Comparison of ENCODE assay signal across 8 cellular contexts in genomic region chr1:6497215-6497866, GRCh38. TPM values are rescaled to one million over a fixed set of nuclear protein-coding genes. Genes with fewer than 3 reads are reported as not detected.
DNase-seq lines count a peak whose midpoint lies in the region; ATAC-seq and TF ChIP-seq lines count a peak whose summit lies in the region.

No MANE protein-coding gene starts in this region.

- H3K27ac ChIP-seq in BLaER1 treated with 17β-estradiol and CSF1 and Interleukin-3, amounts not matched to agents 10 nM and 100 nM: no peak overlapping the region
- H3K27ac ChIP-seq in dorsolateral prefrontal cortex: peak overlapping the region in 48 of 59 donors; percentile 33 to 93 (median 78)
- peak overlapping the region; percentile 24 for H3K27ac ChIP-seq in lower lobe of right lung

- H3K9me3 ChIP-seq in BLaER1 treated with 17β-estradiol and CSF1 and Interleukin-3, amounts not matched to agents 10 nM and 100 nM (replicated peaks in 1 of 11): no peaks in the 10 kb centered on the region
- H3K9me3 ChIP-seq in lower lobe of right lung: no peaks in the 10 kb centered on the region

- DNase-seq in Jurkat, Clone E6-1 (ENCODE audit: low read depth, low spot score): peak; percentile 30
- DNase-seq in activated CD4-positive, alpha-beta T cell treated with anti-CD3 and anti-CD28 coated beads for 36 hours: peak; percentile 65
- DNase-seq in dorsolateral prefrontal cortex (peak in 3 of 10 donors; percentile 50 to 76 (median 58)), lower lobe of right lung (no peak)

- POLR2A ChIA-PET in activated CD4-positive, alpha-beta T cell treated with anti-CD3 and anti-CD28 coated beads for 36 hours (lab: Charles Lee): no interaction called here

- H3K36me3 ChIP-seq in BLaER1 treated with 17β-estradiol and CSF1 and Interleukin-3, amounts not matched to agents 10 nM and 100 nM: no peaks in the 10 kb centered on the region
- no peaks in the 10 kb centered on the region for H3K36me3 ChIP-seq in lower lobe of right lung

- H3K36me3 Mint-ChIP-seq in activated CD4-positive, alpha-beta T cell treated with anti-CD3 and anti-CD28 coated beads for 36 hours (ENCODE audit: low read depth): no peaks in the 10 kb centered on the region
- H3K36me3 Mint-ChIP-seq in stimulated activated memory B cell treated with anti-CD40 and anti-IgM and Interleukin-4, amounts not matched to agents 10 μg/mL and 1 μg/mL and 100 μg/mL, for 72 hours: no peaks in the 10 kb centered on the region

- peaks cover 43 to 82% (median 70%) of the 10 kb centered on the region in 10 experiments for H3K4me1 ChIP-seq in BLaER1 treated with 17β-estradiol and CSF1 and Interleukin-3, amounts not matched to agents 10 nM and 100 nM
- peaks cover 31% of the 10 kb centered on the region for H3K4me1 ChIP-seq in lower lobe of right lung

- H3K4me2 ChIP-seq in BLaER1 treated with 17β-estradiol and CSF1 and Interleukin-3, amounts not matched to agents 10 nM and 100 nM: peak overlapping the region; percentile 93 to 98 (median 96)

- peak overlapping the region in 8 of 11 experiments; percentile 15 to 66 (median 52); a peak in 11 of 22 replicates for H3K9ac ChIP-seq in BLaER1 treated with 17β-estradiol and CSF1 and Interleukin-3, amounts not matched to agents 10 nM and 100 nM

- CTCF ChIA-PET in activated CD4-positive, alpha-beta T cell treated with anti-CD3 and anti-CD28 coated beads for 36 hours (lab: Charles Lee): interaction anchor here (2.4 kb wide), 1 partner anchor 11 kb away, joined by 9 read pairs; no protein-coding TSS in a partner anchor

- peaks cover 9% of the 10 kb centered on the region for H3K27me3 Mint-ChIP-seq in activated CD4-positive, alpha-beta T cell treated with anti-CD3 and anti-CD28 coated beads for 36 hours
- H3K27me3 Mint-ChIP-seq in stimulated activated memory B cell treated with anti-CD40 and anti-IgM and Interleukin-4, amounts not matched to agents 10 μg/mL and 1 μg/mL and 100 μg/mL, for 72 hours: peaks cover 57% of the 10 kb centered on the region

- TF ChIP-seq CTCF in dorsolateral prefrontal cortex (IDR thresholded peaks at IDR 0.05 in 54 of 56, conservative IDR thresholded peaks at IDR 0.05 in 2 of 56; ENCODE audit: low read depth in 1 of 56, partially characterized antibody in 56 of 56) (no peak), lower lobe of right lung (IDR thresholded peaks at IDR 0.05) (no peak)

- peak overlapping the region; percentile 19 for H3K27ac Mint-ChIP-seq in activated CD4-positive, alpha-beta T cell treated with anti-CD3 and anti-CD28 coated beads for 36 hours
- H3K27ac Mint-ChIP-seq in stimulated activated memory B cell treated with anti-CD40 and anti-IgM and Interleukin-4, amounts not matched to agents 10 μg/mL and 1 μg/mL and 100 μg/mL, for 72 hours: no peak overlapping the region

- H3K4me1 Mint-ChIP-seq in activated CD4-positive, alpha-beta T cell treated with anti-CD3 and anti-CD28 coated beads for 36 hours: peaks cover 8% of the 10 kb centered on the region
- H3K4me1 Mint-ChIP-seq in stimulated activated memory B cell treated with anti-CD40 and anti-IgM and Interleukin-4, amounts not matched to agents 10 μg/mL and 1 μg/mL and 100 μg/mL, for 72 hours: peaks cover 6% of the 10 kb centered on the region

- H3K27me3 ChIP-seq in BLaER1 treated with 17β-estradiol and CSF1 and Interleukin-3, amounts not matched to agents 10 nM and 100 nM: peaks cover 0 to 62% (median 10%) of the 10 kb centered on the region in 11 experiments; a peak in 17 of 22 replicates
- H3K27me3 ChIP-seq in dorsolateral prefrontal cortex: peaks cover 0 to 36% (median 0%) of the 10 kb centered on the region in 45 donors
- peaks cover 16% of the 10 kb centered on the region for H3K27me3 ChIP-seq in lower lobe of right lung (ENCODE audit: low read depth)

- intact Hi-C loops in activated CD4-positive, alpha-beta T cell treated with anti-CD3 and anti-CD28 coated beads for 36 hours (cut with DNase I, micrococcal nuclease): no loop called here
- intact Hi-C loops in dorsolateral prefrontal cortex (cut with DNase I) (no loop called here), lower lobe of right lung (cut with DNase I) (no loop called here)

- peak overlapping the region; percentile 58 for H3K4me3 Mint-ChIP-seq in activated CD4-positive, alpha-beta T cell treated with anti-CD3 and anti-CD28 coated beads for 36 hours
- peak overlapping the region; percentile 56 for H3K4me3 Mint-ChIP-seq in stimulated activated memory B cell treated with anti-CD40 and anti-IgM and Interleukin-4, amounts not matched to agents 10 μg/mL and 1 μg/mL and 100 μg/mL, for 72 hours

- H3K9me3 Mint-ChIP-seq in activated CD4-positive, alpha-beta T cell treated with anti-CD3 and anti-CD28 coated beads for 36 hours (ENCODE audit: low read depth): no peaks in the 10 kb centered on the region
- no peaks in the 10 kb centered on the region for H3K9me3 Mint-ChIP-seq in stimulated activated memory B cell treated with anti-CD40 and anti-IgM and Interleukin-4, amounts not matched to agents 10 μg/mL and 1 μg/mL and 100 μg/mL, for 72 hours

- H3K4me3 ChIP-seq in BLaER1 treated with 17β-estradiol and CSF1 and Interleukin-3, amounts not matched to agents 10 nM and 100 nM: peak overlapping the region; percentile 44 to 72 (median 60)
- H3K4me3 ChIP-seq in Jurkat, Clone E6-1 (ENCODE audit: low read length): peak overlapping the region; percentile 59
- H3K4me3 ChIP-seq in dorsolateral prefrontal cortex: peak overlapping the region; percentile 42 to 77 (median 65)
- peak overlapping the region; percentile 63 for H3K4me3 ChIP-seq in lower lobe of right lung

- ATAC-seq in activated CD4-positive, alpha-beta T cell treated with anti-CD3 and anti-CD28 coated beads for 36 hours: peak; percentile 65
- ATAC-seq in lower lobe of right lung (peak; percentile 68 to 72), GM18868 (IDR thresholded peaks at IDR 0.05; ENCODE audit: unreplicated experiment) (no peak), GM21360 (IDR thresholded peaks at IDR 0.05; ENCODE audit: unreplicated experiment) (no peak)
- peak; percentile 59 for ATAC-seq in stimulated activated memory B cell treated with anti-CD40 and anti-IgM and Interleukin-4, amounts not matched to agents 10 μg/mL and 1 μg/mL and 100 μg/mL, for 72 hours

- H4K20me1 ChIP-seq in BLaER1 treated with 17β-estradiol and CSF1 and Interleukin-3, amounts not matched to agents 10 nM and 100 nM: peaks cover 0 to 67% (median 10%) of the 10 kb centered on the region in 11 experiments; a peak in 12 of 22 replicates

RNA-seq across cellular contexts. Expression of gene PLEKHG5, which starts 5.9 kb away (rescaled TPM):
- polyA plus RNA-seq in Jurkat, Clone E6-1 (2012; ENCODE audit: insufficient read depth, insufficient read length): 3.3 TPM
- total RNA-seq in activated CD4-positive, alpha-beta T cell treated with anti-CD3 and anti-CD28 coated beads for 36 hours: 1 to 10 TPM in 1 of 2 experiments, under 1 TPM in 1; 0.76 to 1.1 TPM
- total RNA-seq in dorsolateral prefrontal cortex: 100 to 1,000 TPM in 1 of 120 experiments, 10 to 100 TPM in 119; 15.9 to 101 (median 58.6) TPM
- 9.5 TPM for total RNA-seq in lower lobe of right lung

RNA-seq across cellular contexts. Expression of gene TNFRSF25, which starts 31.4 kb away (rescaled TPM):
- polyA plus RNA-seq in Jurkat, Clone E6-1 (2012; ENCODE audit: insufficient read depth, insufficient read length): 1.8 TPM
- 10 to 100 TPM; 57.3 to 66.7 TPM for total RNA-seq in activated CD4-positive, alpha-beta T cell treated with anti-CD3 and anti-CD28 coated beads for 36 hours
- total RNA-seq in dorsolateral prefrontal cortex (100 to 1,000 TPM in 3 of 120 experiments, 10 to 100 TPM in 117; 15.2 to 106 (median 54.0) TPM), lower lobe of right lung (8.2 TPM)

RNA-seq across cellular contexts. Expression of gene NOL9, which starts 57.0 kb away (rescaled TPM):
- 7.2 TPM for polyA plus RNA-seq in Jurkat, Clone E6-1 (2012; ENCODE audit: insufficient read depth, insufficient read length)
- 10 to 100 TPM; 37.4 to 44.7 TPM for total RNA-seq in activated CD4-positive, alpha-beta T cell treated with anti-CD3 and anti-CD28 coated beads for 36 hours
- 10 to 100 TPM; 24.8 to 48.9 (median 33.6) TPM for total RNA-seq in dorsolateral prefrontal cortex
- total RNA-seq in lower lobe of right lung: 19.4 TPM

RNA-seq across cellular contexts. Expression of gene TAS1R1, which starts 57.8 kb away (rescaled TPM):
- not detected for polyA plus RNA-seq in Jurkat, Clone E6-1 (2012; ENCODE audit: insufficient read depth, insufficient read length)
- under 1 TPM in 1 of 2 experiments, not detected in 1; 0.07 TPM for total RNA-seq in activated CD4-positive, alpha-beta T cell treated with anti-CD3 and anti-CD28 coated beads for 36 hours
- total RNA-seq in dorsolateral prefrontal cortex (under 1 TPM in 22 of 120 experiments, not detected in 98; 0.14 to 0.78 (median 0.32) TPM), lower lobe of right lung (0.27 TPM)

Comparison
In these comparisons a context has a peak if more than half of its experiments do, and no peak if none do; other contexts are left out.
1. H3K27ac ChIP-seq: peak in dorsolateral prefrontal cortex (48 of 59) and lower lobe of right lung (single experiment); none in BLaER1 treated with 17β-estradiol and CSF1 and Interleukin-3, amounts not matched to agents 10 nM and 100 nM (0 of 11).
2. ATAC-seq: peak in activated CD4-positive, alpha-beta T cell treated with anti-CD3 and anti-CD28 coated beads for 36 hours (single experiment), lower lobe of right lung (2 of 2) and stimulated activated memory B cell treated with anti-CD40 and anti-IgM and Interleukin-4, amounts not matched to agents 10 μg/mL and 1 μg/mL and 100 μg/mL, for 72 hours (single experiment); none in GM18868 (single experiment) and GM21360 (single experiment).
3. Peak in every context shown above with its lines, with median percentiles within 50 percentile points of each other: H3K4me3 ChIP-seq.